21 cellular contexts compared by ENCODE assay signal in genomic region chr12:47939009-47939601, GRCh38. TPM values are rescaled to one million over a fixed set of nuclear protein-coding genes. Genes with fewer than 3 reads are reported as not detected.
DNase-seq lines count a peak whose midpoint lies in the region; ATAC-seq and TF ChIP-seq lines count a peak whose summit lies in the region.
"Had no signal": no experiment of that assay in that cellular context is flagged by ENCODE, and none has a peak within 500 bp of the region (broad histone marks: within the 10 kb centered on the region; RNA-seq: fewer than 3 reads in every experiment).

No MANE protein-coding gene starts in this region.

- H3K4me1 ChIP-seq in adrenal gland (replicated peaks in 1 of 2) (no peaks in the 10 kb centered on the region), mesenchymal stem cell (ENCODE audit: control insufficient read depth, insufficient read depth, low read depth, low read length) (peaks cover 20% of the 10 kb centered on the region)

- H3K27ac ChIP-seq in adrenal gland (no peak overlapping the region), mesenchymal stem cell (ENCODE audit: low read length, poor library complexity, severe bottlenecking) (no peak overlapping the region)
- H3K27ac ChIP-seq: esophagus squamous epithelium had no signal

- peak overlapping the region in 1 of 2 experiments; percentile 23 for H3K18ac ChIP-seq in mesenchymal stem cell (ENCODE audit: low read depth in 1 of 2, low read length in 2 of 2)

- no peak for TF ChIP-seq CTCF in adrenal gland (IDR thresholded peaks at IDR 0.05)

- no peak overlapping the region for H4K8ac ChIP-seq in mesenchymal stem cell (ENCODE audit: low read length)

- H2BK15ac ChIP-seq in mesenchymal stem cell (ENCODE audit: low read depth, poor library complexity, severe bottlenecking) = peak overlapping the region; percentile 57

- no peak overlapping the region for H2BK5ac ChIP-seq in mesenchymal stem cell (ENCODE audit: low read depth, low read length, poor library complexity, severe bottlenecking)

- 74 to 86% (median 82%) methylated on average over 4 to 6 of the region's 6 CpGs for WGBS in adrenal gland, 4 donors
- WGBS in mesenchymal stem cell = 93% methylated on average over 6 of the region's 6 CpGs

- H3K36me3 ChIP-seq in adrenal gland (replicated peaks in 1 of 2) (no peaks in the 10 kb centered on the region), mesenchymal stem cell (ENCODE audit: control insufficient read depth in 1 of 2, insufficient read depth in 2 of 2, low read depth in 1 of 2, low read length in 2 of 2) (no peaks in the 10 kb centered on the region)
- H3K36me3 ChIP-seq: esophagus squamous epithelium, MG63 had no signal

- H4K91ac ChIP-seq in mesenchymal stem cell (ENCODE audit: low read length) = peak overlapping the region; percentile 22

- H3K14ac ChIP-seq in mesenchymal stem cell (ENCODE audit: low read length in 2 of 2) = no peak overlapping the region

- no peak overlapping the region for H3K4me3 ChIP-seq in adrenal gland
- no peak overlapping the region for H3K4me3 ChIP-seq in mesenchymal stem cell (ENCODE audit: insufficient read depth in 1 of 2, low read depth in 1 of 2, low read length in 2 of 2)
- H3K4me3 ChIP-seq: esophagus squamous epithelium, MG63 had no signal

- H3K4ac ChIP-seq in mesenchymal stem cell (ENCODE audit: low read depth in 1 of 2, low read length in 2 of 2) = no peak overlapping the region

- H2BK12ac ChIP-seq in mesenchymal stem cell (ENCODE audit: low read length in 2 of 2) = peak overlapping the region; percentile 34 to 69

- H3K9me3 ChIP-seq in adrenal gland (replicated peaks in 1 of 3) = no peaks in the 10 kb centered on the region
- no peaks in the 10 kb centered on the region for H3K9me3 ChIP-seq in mesenchymal stem cell (ENCODE audit: control insufficient read depth, low read length)
- H3K9me3 ChIP-seq: esophagus squamous epithelium, MG63 had no signal

- ATAC-seq in Right ventricle myocardium inferior (peak; percentile 75), GM19035 (IDR thresholded peaks at IDR 0.05; ENCODE audit: unreplicated experiment) (no peak), GM18873 (IDR thresholded peaks at IDR 0.05; ENCODE audit: low FRiP score, unreplicated experiment) (no peak)
- ATAC-seq: activated naive CD4-positive, alpha-beta T cell treated with anti-CD3 and anti-CD28 coated beads, Interleukin-2, amount 50 U/mL, for 72 hours; activated T-cell treated with anti-CD3 and anti-CD28 coated beads, Interleukin-2, amount 50 U/mL, for 4 hours; natural killer cell treated with Interleukin-12 subunit alpha and Interleukin-12 subunit beta and Interleukin-15 and Interleukin-18, amount 100 ng/mL, for 72 hours; Panc1; stimulated activated naive CD8-positive, alpha-beta T cell treated with anti-CD3 and anti-CD28 coated beads, Interleukin-15, Interleukin-2, amounts not matched to agents 100 U/mL and 50 U/mL, for 24 hours had no signal

- no peaks in the 10 kb centered on the region for H3K79me1 ChIP-seq in mesenchymal stem cell (replicated peaks; ENCODE audit: low read length, poor library complexity, severe bottlenecking)

- intact Hi-C loops in Right ventricle myocardium inferior (cut with DNase I) = no loop called here
- intact Hi-C loops in cardiac septum (cut with DNase I) = loop anchor here (10.0 kb wide), 1 partner anchor 154 kb away; no protein-coding TSS in a partner anchor
- intact Hi-C loops in adrenal gland (cut with DNase I) = no loop called here

- H2AK5ac ChIP-seq in mesenchymal stem cell (ENCODE audit: low read length, severe bottlenecking) = no peak overlapping the region

- no peak overlapping the region for H3K4me2 ChIP-seq in mesenchymal stem cell (ENCODE audit: low read length, poor library complexity, severe bottlenecking)

- no peak overlapping the region for H2BK120ac ChIP-seq in mesenchymal stem cell (ENCODE audit: low read depth, low read length)

- peak overlapping the region in 1 of 2 experiments; percentile 53 for H3K23ac ChIP-seq in mesenchymal stem cell (ENCODE audit: low read length in 2 of 2)

- TF ChIP-seq POLR2A in adrenal gland (IDR thresholded peaks at IDR 0.05) = no peak

- H3K27me3 ChIP-seq in adrenal gland = no peaks in the 10 kb centered on the region
- peaks cover 7 to 25% of the 10 kb centered on the region in 2 experiments for H3K27me3 ChIP-seq in mesenchymal stem cell (ENCODE audit: control insufficient read depth in 1 of 2, insufficient read depth in 1 of 2, low read length in 2 of 2)
- H3K27me3 ChIP-seq: MG63 had no signal

- no peak overlapping the region for H3K9ac ChIP-seq in mesenchymal stem cell (ENCODE audit: low read length)

- no peak overlapping the region for H2AFZ ChIP-seq in mesenchymal stem cell (ENCODE audit: low read depth, low read length)

- DNase-seq in Right ventricle myocardium inferior (ENCODE audit: missing footprints) (no peak), cardiac septum (ENCODE audit: low spot score) (no peak), adrenal gland (peak in 4 of 7 donors; percentile 45 to 60 (median 51)), mesenchymal stem cell (no peak)
- no peak for DNase-seq in activated CD4-positive, CD25-positive, alpha-beta regulatory T cell treated with anti-CD3 and anti-CD28 coated beads, Interleukin-2, amount 50 U/mL, for 72 hours
- DNase-seq in activated CD4-positive, alpha-beta T cell treated with anti-CD3 and anti-CD28 coated beads for 1 hour = no peak
- DNase-seq: activated CD4-positive, alpha-beta T cell treated with anti-CD3 and anti-CD28 coated beads, Interleukin-2, amount 50 U/mL, for 48 hours; activated T-cell treated with anti-CD3 and anti-CD28 coated beads, Interleukin-2, amount 50 U/mL, for 4 hours; CD8-positive, alpha-beta memory T cell; dermis blood vessel endothelial cell; esophagus squamous epithelium; MG63; NCI-H774; stimulated activated CD4-positive, alpha-beta T cell treated with anti-CD3 and anti-CD28 coated beads, Interleukin-15, amount 100 ng/mL, for 24 hours; stimulated activated naive CD8-positive, alpha-beta T cell treated with anti-CD3 and anti-CD28 coated beads, Interleukin-15, Interleukin-2, amounts not matched to agents 100 U/mL and 50 U/mL, for 24 hours had no signal

RNA-seq across cellular contexts. Expression of gene TMEM106C, which starts 24.3 kb away (rescaled TPM):
- total RNA-seq in Right ventricle myocardium inferior (45.6 TPM), cardiac septum (37.5 TPM), adrenal gland (100 to 1,000 TPM in 2 of 8 donors, 10 to 100 TPM in 6; 28.8 to 119 (median 56.8) TPM)
- polyA plus RNA-seq in adrenal gland = 10 to 100 TPM; 24.6 to 51.6 (median 31.5) TPM
- polyA plus RNA-seq in mesenchymal stem cell (2013, experiment 1 of 2) = 39.2 TPM
- 39.7 TPM for polyA plus RNA-seq in mesenchymal stem cell (2013, experiment 2 of 2)

RNA-seq across cellular contexts. Expression of gene VDR, which starts 34.3 kb away (rescaled TPM):
- total RNA-seq in Right ventricle myocardium inferior (0.35 TPM), cardiac septum (1.3 TPM), adrenal gland (10 to 100 TPM in 7 of 8 donors, 1 to 10 TPM in 1; 6.9 to 80.1 (median 19.7) TPM)
- polyA plus RNA-seq in adrenal gland = 10 to 100 TPM in 2 of 3 donors, 1 to 10 TPM in 1; 7.5 to 64.7 (median 15.8) TPM
- 11.0 TPM for polyA plus RNA-seq in mesenchymal stem cell (2013, experiment 1 of 2)
- polyA plus RNA-seq in mesenchymal stem cell (2013, experiment 2 of 2) = 10.0 TPM
- total RNA-seq: lung microvascular endothelial cell had no signal

Comparison
In these comparisons a context has a peak if more than half of its experiments do, and no peak if none do; other contexts are left out.
1. DNase-seq: peak in adrenal gland (4 of 7); none in Right ventricle myocardium inferior (single experiment), cardiac septum (single experiment), mesenchymal stem cell (single experiment), activated CD4-positive, CD25-positive, alpha-beta regulatory T cell treated with anti-CD3 and anti-CD28 coated beads, Interleukin-2, amount 50 U/mL, for 72 hours (single experiment) and activated CD4-positive, alpha-beta T cell treated with anti-CD3 and anti-CD28 coated beads for 1 hour (single experiment).